In genomic region chr21:26130249-26130896, GRCh38 we compare ENCODE assay signal across 17 cellular contexts. TPM values are rescaled to one million over a fixed set of nuclear protein-coding genes. Genes with fewer than 3 reads are reported as not detected.
DNase-seq lines count a peak whose midpoint lies in the region; ATAC-seq and TF ChIP-seq lines count a peak whose summit lies in the region.
"Had no signal": no experiment of that assay in that cellular context is flagged by ENCODE, and none has a peak within 500 bp of the region (broad histone marks: within the 10 kb centered on the region; RNA-seq: fewer than 3 reads in every experiment).

No MANE protein-coding gene starts in this region.

- no peak overlapping the region for H3K27ac Mint-ChIP-seq in stimulated activated naive B cell treated with anti-CD40 and anti-IgM and Interleukin-4, amounts not matched to agents 10 μg/mL and 1 μg/mL and 100 μg/mL, for 72 hours
- no peak overlapping the region for H3K27ac Mint-ChIP-seq in activated CD8-positive, alpha-beta T cell treated with anti-CD3 and anti-CD28 coated beads, Interleukin-2, amount 10 ng/mL, durations not matched to agents 7 days and 5 days

- H3K4me1 Mint-ChIP-seq in stimulated activated naive B cell treated with anti-CD40 and anti-IgM and Interleukin-4, amounts not matched to agents 10 μg/mL and 1 μg/mL and 100 μg/mL, for 72 hours = peaks cover 11 to 23% of the 10 kb centered on the region in 2 donors
- H3K4me1 Mint-ChIP-seq in activated CD8-positive, alpha-beta T cell treated with anti-CD3 and anti-CD28 coated beads, Interleukin-2, amount 10 ng/mL, durations not matched to agents 7 days and 5 days (ENCODE audit: low read depth) = no peaks in the 10 kb centered on the region

- peak overlapping the region; percentile 52 for H3K27ac ChIP-seq in cardiac muscle cell
- peak overlapping the region; percentile 52 for H3K27ac ChIP-seq in mammary epithelial cell (ENCODE audit: insufficient read depth, low read depth, low read length)
- H3K27ac ChIP-seq in right cardiac atrium (ENCODE audit: low read length) = peak overlapping the region; percentile 51
- H3K27ac ChIP-seq: ascending aorta, HL-60 had no signal

- H2AFZ ChIP-seq in mammary epithelial cell (ENCODE audit: low read depth, low read length) = no peak overlapping the region

- peaks cover 99% of the 10 kb centered on the region for H3K79me2 ChIP-seq in mammary epithelial cell (ENCODE audit: insufficient read depth, low read length)

- CTCF ChIA-PET in mammary epithelial cell (lab: Charles Lee; ENCODE audit: low non-redundant PET) = interaction anchor here (0.6 kb wide), 1 partner anchor 602 kb away, joined by 3 read pairs; no protein-coding TSS in a partner anchor
- CTCF ChIA-PET in activated CD8-positive, alpha-beta T cell treated with anti-CD3 and anti-CD28 coated beads, Interleukin-2, amount 10 ng/mL, durations not matched to agents 7 days and 5 days (lab: Charles Lee) = interaction anchor here (0.7 kb wide), 1 partner anchor 39 kb away, joined by 3 read pairs; no protein-coding TSS in a partner anchor

- no peak overlapping the region for H3K9ac ChIP-seq in mammary epithelial cell (ENCODE audit: insufficient read depth, low read length)

- H3K9me3 ChIP-seq in cardiac muscle cell (ENCODE audit: low read depth) (no peaks in the 10 kb centered on the region), mammary epithelial cell (replicated peaks; ENCODE audit: insufficient read depth, low read length) (no peaks in the 10 kb centered on the region), right cardiac atrium (ENCODE audit: control insufficient read depth, low read length) (no peaks in the 10 kb centered on the region)
- H3K9me3 ChIP-seq: ascending aorta, spleen had no signal

- ATAC-seq in right cardiac atrium (peak in 1 of 2 donors; percentile 38), GM18519 (IDR thresholded peaks at IDR 0.05; ENCODE audit: low FRiP score, unreplicated experiment) (no peak)
- ATAC-seq in stimulated activated naive B cell treated with anti-CD40 and anti-IgM and Interleukin-4, amounts not matched to agents 10 μg/mL and 1 μg/mL and 100 μg/mL, for 72 hours (replicated peaks) = peak; percentile 39 to 58
- no peak for ATAC-seq in activated CD8-positive, alpha-beta T cell treated with anti-CD3 and anti-CD28 coated beads, Interleukin-2, amount 10 ng/mL, durations not matched to agents 7 days and 5 days
- ATAC-seq: Panc1 had no signal

- peak overlapping the region; percentile 64 for H3K4me2 ChIP-seq in mammary epithelial cell (ENCODE audit: insufficient read depth, low read depth, low read length)

- in situ Hi-C loops in mammary epithelial cell (cut with MboI; ENCODE audit: low sequenced_read_pairs in 2 of 2) = no loop called here

- dilution Hi-C loops in mammary epithelial cell (cut with HindIII; ENCODE audit: low sequenced_read_pairs) = no loop called here

- H3K4me1 ChIP-seq in cardiac muscle cell (ENCODE audit: low read depth) = peaks cover 40% of the 10 kb centered on the region
- H3K4me1 ChIP-seq in mammary epithelial cell (ENCODE audit: insufficient read depth, low read length) = peaks cover 29% of the 10 kb centered on the region
- peaks cover 5% of the 10 kb centered on the region for H3K4me1 ChIP-seq in right cardiac atrium (ENCODE audit: control insufficient read depth, insufficient read depth, low read length)

- H3K36me3 Mint-ChIP-seq in stimulated activated naive B cell treated with anti-CD40 and anti-IgM and Interleukin-4, amounts not matched to agents 10 μg/mL and 1 μg/mL and 100 μg/mL, for 72 hours = peaks cover 5 to 9% of the 10 kb centered on the region in 2 donors
- H3K36me3 Mint-ChIP-seq in activated CD8-positive, alpha-beta T cell treated with anti-CD3 and anti-CD28 coated beads, Interleukin-2, amount 10 ng/mL, durations not matched to agents 7 days and 5 days (ENCODE audit: low read depth) = no peaks in the 10 kb centered on the region

- peaks cover 24% of the 10 kb centered on the region for H4K20me1 ChIP-seq in mammary epithelial cell (ENCODE audit: insufficient read depth, low read length)

- H3K36me3 ChIP-seq in cardiac muscle cell (no peaks in the 10 kb centered on the region), mammary epithelial cell (ENCODE audit: insufficient read depth, low read length) (peaks cover 6% of the 10 kb centered on the region)
- H3K36me3 ChIP-seq: ascending aorta, spleen had no signal

- intact Hi-C loops in cardiac septum (cut with DNase I) (no loop called here), mammary epithelial cell (cut with micrococcal nuclease) (no loop called here), right cardiac atrium (cut with DNase I) (no loop called here)

- no peaks in the 10 kb centered on the region for H3K27me3 Mint-ChIP-seq in stimulated activated naive B cell treated with anti-CD40 and anti-IgM and Interleukin-4, amounts not matched to agents 10 μg/mL and 1 μg/mL and 100 μg/mL, for 72 hours
- no peaks in the 10 kb centered on the region for H3K27me3 Mint-ChIP-seq in activated CD8-positive, alpha-beta T cell treated with anti-CD3 and anti-CD28 coated beads, Interleukin-2, amount 10 ng/mL, durations not matched to agents 7 days and 5 days (ENCODE audit: low read depth)

- H3K4me3 Mint-ChIP-seq in stimulated activated naive B cell treated with anti-CD40 and anti-IgM and Interleukin-4, amounts not matched to agents 10 μg/mL and 1 μg/mL and 100 μg/mL, for 72 hours = no peak overlapping the region
- H3K4me3 Mint-ChIP-seq in activated CD8-positive, alpha-beta T cell treated with anti-CD3 and anti-CD28 coated beads, Interleukin-2, amount 10 ng/mL, durations not matched to agents 7 days and 5 days = no peak overlapping the region

- POLR2A ChIA-PET in activated CD8-positive, alpha-beta T cell treated with anti-CD3 and anti-CD28 coated beads, Interleukin-2, amount 10 ng/mL, durations not matched to agents 7 days and 5 days (lab: Charles Lee) = no interaction called here

- 22% methylated on average over 4 of the region's 4 CpGs for WGBS in mammary epithelial cell (ENCODE audit: low coverage, missing lambda C conversion rate)
- WGBS in right cardiac atrium = 49% methylated on average over 4 of the region's 4 CpGs

- TF ChIP-seq CTCF in cardiac muscle cell (IDR thresholded peaks at IDR 0.05; ENCODE audit: low read depth, low read length) = no peak
- no peak for TF ChIP-seq CTCF in mammary epithelial cell (conservative IDR thresholded peaks at IDR 0.05 in 1 of 2, IDR thresholded peaks at IDR 0.05 in 1 of 2; ENCODE audit: extremely low read depth in 1 of 2, insufficient read depth in 1 of 2, low read depth in 1 of 2, low read length in 2 of 2)

- H3K27me3 ChIP-seq in cardiac muscle cell (no peaks in the 10 kb centered on the region), mammary epithelial cell (ENCODE audit: insufficient read depth, low read length) (no peaks in the 10 kb centered on the region), right cardiac atrium (ENCODE audit: control insufficient read depth, insufficient read depth) (no peaks in the 10 kb centered on the region)
- H3K27me3 ChIP-seq: ascending aorta, spleen had no signal

- H3K4me3 ChIP-seq in cardiac muscle cell (no peak overlapping the region), mammary epithelial cell (replicated peaks in 1 of 3; ENCODE audit: insufficient read depth in 1 of 3, low read depth in 2 of 3, low read length in 3 of 3) (no peak overlapping the region), right cardiac atrium (ENCODE audit: low read length) (no peak overlapping the region)
- H3K4me3 ChIP-seq: ascending aorta, lung, spleen had no signal

- H3K9me3 Mint-ChIP-seq in stimulated activated naive B cell treated with anti-CD40 and anti-IgM and Interleukin-4, amounts not matched to agents 10 μg/mL and 1 μg/mL and 100 μg/mL, for 72 hours = no peaks in the 10 kb centered on the region
- H3K9me3 Mint-ChIP-seq in activated CD8-positive, alpha-beta T cell treated with anti-CD3 and anti-CD28 coated beads, Interleukin-2, amount 10 ng/mL, durations not matched to agents 7 days and 5 days (ENCODE audit: insufficient read depth) = no peaks in the 10 kb centered on the region

- DNase-seq in cardiac muscle cell (ENCODE audit: low read depth in 1 of 2, low spot score in 1 of 2) (peak in 1 of 2 donors; percentile 75), cardiac septum (ENCODE audit: low spot score) (no peak), mammary epithelial cell (peak; percentile 34), right cardiac atrium (no peak), NCI-H2029 treated with DMSO at 0.1 percent for 48 hours (lab: John Stamatoyannopoulos, UW) (no peak)
- no peak for DNase-seq in stimulated activated naive B cell treated with anti-CD40 and anti-IgM and Interleukin-4, amounts not matched to agents 10 μg/mL and 1 μg/mL and 100 μg/mL, for 72 hours
- DNase-seq in activated CD8-positive, alpha-beta T cell treated with anti-CD3 and anti-CD28 coated beads, Interleukin-2, amount 10 ng/mL, durations not matched to agents 7 days and 5 days = no peak
- DNase-seq: activated CD4-positive, alpha-beta T cell treated with anti-CD3 and anti-CD28 coated beads, Interleukin-2, amount 50 U/mL, for 1 hour; NCI-H187 treated with DMSO at 0.1 percent for 48 hours; NCI-H526; nucleus accumbens; spleen had no signal

- BruUV-seq in mammary epithelial cell (replicated peaks; lab: Mats Ljungman, UMichigan) = no TSS peak

RNA-seq across cellular contexts. Expression of gene APP, which starts 40.2 kb away (rescaled TPM):
- total RNA-seq in cardiac muscle cell (232 and 359 TPM in 2 replicates), cardiac septum (334 TPM), mammary epithelial cell (1,000 to 10,000 TPM; 1,070 to 1,289 TPM), right cardiac atrium (100 to 1,000 TPM; 433 to 535 (median 472) TPM)
- polyA plus RNA-seq in cardiac muscle cell (31.8 and 34.0 TPM in 2 replicates), mammary epithelial cell (1,292 TPM), right cardiac atrium (277 TPM)
- 830 TPM for polyA minus RNA-seq in mammary epithelial cell
- 10 to 100 TPM; 14.5 to 14.9 TPM for total RNA-seq in activated CD8-positive, alpha-beta T cell treated with anti-CD3 and anti-CD28 coated beads, Interleukin-2, amount 10 ng/mL, durations not matched to agents 7 days and 5 days

Comparison
In these comparisons a context has a peak if more than half of its experiments do, and no peak if none do; other contexts are left out.
1. ATAC-seq: peak in stimulated activated naive B cell treated with anti-CD40 and anti-IgM and Interleukin-4, amounts not matched to agents 10 μg/mL and 1 μg/mL and 100 μg/mL, for 72 hours (2 of 2); none in activated CD8-positive, alpha-beta T cell treated with anti-CD3 and anti-CD28 coated beads, Interleukin-2, amount 10 ng/mL, durations not matched to agents 7 days and 5 days (single experiment) and GM18519 (single experiment).
2. RNA of gene APP, which starts 40.2 kb away (total RNA-seq): 1,070 to 1,289 TPM in mammary epithelial cell, 433 to 535 TPM in right cardiac atrium, 232 to 359 TPM in cardiac muscle cell and 334 TPM in cardiac septum (single experiment); 14.5 to 14.9 TPM in activated CD8-positive, alpha-beta T cell treated with anti-CD3 and anti-CD28 coated beads, Interleukin-2, amount 10 ng/mL, durations not matched to agents 7 days and 5 days; every median in the first group is over 10 times any median in the second.
3. Peak in every context shown above with its lines, with median percentiles within 50 percentile points of each other: H3K27ac ChIP-seq.